ENCODE assay signal across 9 cellular contexts in genomic region chr4:77022581-77023133, GRCh38. TPM values are rescaled to one million over a fixed set of nuclear protein-coding genes. Genes with fewer than 3 reads are reported as not detected.
A peak's percentile ranks its signal among the peaks of the same experiment; 100 is the strongest.
DNase-seq lines count a peak whose midpoint lies in the region; ATAC-seq and TF ChIP-seq lines count a peak whose summit lies in the region.
"Had no signal": no experiment of that assay in that cellular context is flagged by ENCODE, and none has a peak within 500 bp of the region (broad histone marks: within the 10 kb centered on the region; RNA-seq: fewer than 3 reads in every experiment).

No MANE protein-coding gene starts in this region.

- no peaks in the 10 kb centered on the region for H3K9me3 Mint-ChIP-seq in osteocyte (ENCODE audit: unreplicated experiment)
- no peaks in the 10 kb centered on the region for H3K9me3 Mint-ChIP-seq in T-helper 2 cell treated with Interferon-gamma antibody and Interleukin-4, amounts not matched to agents 5 μg/mL and 100 μg/mL, for 36 hours

- no peak for TF ChIP-seq CTCF in fibroblast of mammary gland (conservative IDR thresholded peaks at IDR 0.05; ENCODE audit: control insufficient read depth, insufficient read depth, low read depth, low read length)
- no peak for TF ChIP-seq CTCF in osteocyte (IDR thresholded peaks at IDR 0.05)
- no peak for TF ChIP-seq CTCF in suprapubic skin (IDR thresholded peaks at IDR 0.05)

- DNase-seq in ELR (ENCODE audit: low read depth) = peak; percentile 55
- DNase-seq in SJCRH30 = peak; percentile 93 to 94
- DNase-seq in fibroblast of mammary gland (ENCODE audit: low read depth) = peak; percentile 47
- no peak for DNase-seq in osteocyte (ENCODE audit: extremely low spot score, unreplicated experiment)
- DNase-seq in suprapubic skin (ENCODE audit: low spot score in 2 of 2) = no peak
- no peak for DNase-seq in T-helper 2 cell treated with Interferon-gamma antibody and Interleukin-4, amounts not matched to agents 5 μg/mL and 100 μg/mL, for 36 hours (ENCODE audit: low spot score)
- no peak for DNase-seq in NCI-H82 treated with DMSO at 0.1 percent for 48 hours (lab: John Stamatoyannopoulos, UW; ENCODE audit: unreplicated experiment)

- no peaks in the 10 kb centered on the region for H3K9me3 ChIP-seq in SJCRH30 (replicated peaks)
- no peaks in the 10 kb centered on the region for H3K9me3 ChIP-seq in suprapubic skin

- H3K4me3 Mint-ChIP-seq in osteocyte (ENCODE audit: unreplicated experiment) = no peak overlapping the region
- no peak overlapping the region for H3K4me3 Mint-ChIP-seq in T-helper 2 cell treated with Interferon-gamma antibody and Interleukin-4, amounts not matched to agents 5 μg/mL and 100 μg/mL, for 36 hours

- WGBS in suprapubic skin = 36% methylated on average over 2 of the region's 2 CpGs

- TF ChIP-seq POLR2A in suprapubic skin (IDR thresholded peaks at IDR 0.05) = no peak

- peaks cover 51% of the 10 kb centered on the region for H3K4me1 Mint-ChIP-seq in osteocyte (ENCODE audit: unreplicated experiment)
- peaks cover 16% of the 10 kb centered on the region for H3K4me1 Mint-ChIP-seq in T-helper 2 cell treated with Interferon-gamma antibody and Interleukin-4, amounts not matched to agents 5 μg/mL and 100 μg/mL, for 36 hours (ENCODE audit: low read depth)

- no peak for TF ChIP-seq EP300 in suprapubic skin (IDR thresholded peaks at IDR 0.05)

- no peak overlapping the region for H3K4me3 ChIP-seq in SJCRH30
- H3K4me3 ChIP-seq in fibroblast of mammary gland (ENCODE audit: control insufficient read depth, low read depth, low read length) = no peak overlapping the region
- no peak overlapping the region for H3K4me3 ChIP-seq in suprapubic skin
- H3K4me3 ChIP-seq: dorsolateral prefrontal cortex had no signal

- H3K27ac Mint-ChIP-seq in osteocyte (ENCODE audit: unreplicated experiment) = peak overlapping the region; percentile 84
- H3K27ac Mint-ChIP-seq in T-helper 2 cell treated with Interferon-gamma antibody and Interleukin-4, amounts not matched to agents 5 μg/mL and 100 μg/mL, for 36 hours = no peak overlapping the region

- H3K27me3 ChIP-seq in SJCRH30 (no peaks in the 10 kb centered on the region), suprapubic skin (no peaks in the 10 kb centered on the region)
- H3K27me3 ChIP-seq: dorsolateral prefrontal cortex had no signal

- H3K27me3 Mint-ChIP-seq in osteocyte (ENCODE audit: unreplicated experiment) = no peaks in the 10 kb centered on the region
- peaks cover 36% of the 10 kb centered on the region for H3K27me3 Mint-ChIP-seq in T-helper 2 cell treated with Interferon-gamma antibody and Interleukin-4, amounts not matched to agents 5 μg/mL and 100 μg/mL, for 36 hours (ENCODE audit: low read depth)

- peaks cover 77% of the 10 kb centered on the region for H3K36me3 Mint-ChIP-seq in osteocyte (ENCODE audit: unreplicated experiment)
- peaks cover 13% of the 10 kb centered on the region for H3K36me3 Mint-ChIP-seq in T-helper 2 cell treated with Interferon-gamma antibody and Interleukin-4, amounts not matched to agents 5 μg/mL and 100 μg/mL, for 36 hours (ENCODE audit: low read depth)

- H3K4me1 ChIP-seq in SJCRH30 (peaks cover 21% of the 10 kb centered on the region), suprapubic skin (no peaks in the 10 kb centered on the region)

- H3K36me3 ChIP-seq in SJCRH30 = peaks cover 84% of the 10 kb centered on the region
- H3K36me3 ChIP-seq in suprapubic skin = peaks cover 55% of the 10 kb centered on the region

- H3K27ac ChIP-seq in SJCRH30 = peak overlapping the region; percentile 63
- H3K27ac ChIP-seq in suprapubic skin = no peak overlapping the region

- no peak for ATAC-seq in HG02763 (IDR thresholded peaks at IDR 0.05; ENCODE audit: unreplicated experiment)

RNA-seq across cellular contexts. Expression of gene CCNI, which starts 53.1 kb away (rescaled TPM):
- total RNA-seq in SJCRH30 (2014; rRNA removed; shearing (Covaris generic)) = 342 and 371 TPM in 2 replicates
- total RNA-seq in osteocyte = 320 and 329 TPM in 2 replicates
- total RNA-seq in suprapubic skin = 100 to 1,000 TPM; 166 to 256 (median 207) TPM

Comparison
In these comparisons a context has a peak if more than half of its experiments do, and no peak if none do; other contexts are left out.
1. DNase-seq: peak in ELR (single experiment), SJCRH30 (2 of 2) and fibroblast of mammary gland (single experiment); none in osteocyte (single experiment), suprapubic skin (0 of 2), T-helper 2 cell treated with Interferon-gamma antibody and Interleukin-4, amounts not matched to agents 5 μg/mL and 100 μg/mL, for 36 hours (single experiment) and NCI-H82 treated with DMSO at 0.1 percent for 48 hours (single experiment).